ENCODE assay signal across 23 cellular contexts in genomic region chr4:27338530-27338929, GRCh38.
DNase-seq lines count a peak whose midpoint lies in the region; ATAC-seq, FAIRE-seq and TF ChIP-seq lines count a peak whose summit lies in the region.
"Had no signal": no experiment of that assay in that cellular context is flagged by ENCODE, and none has a peak within 500 bp of the region (broad histone marks: within the 10 kb centered on the region; RNA-seq: fewer than 3 reads in every experiment).

No MANE protein-coding gene starts in this region.

- TF ChIP-seq POLR2A in A549 (IDR thresholded peaks at IDR 0.05; ENCODE audit: low read length) (no peak), IMR-90 (IDR thresholded peaks at IDR 0.05; ENCODE audit: low read depth, low read length) (no peak)

- H3K4ac ChIP-seq in IMR-90 (ENCODE audit: low read depth, low read length), result no peak overlapping the region
- H3K4ac ChIP-seq in mesendoderm (ENCODE audit: low read depth, low read length), result no peak overlapping the region

- H3K56ac ChIP-seq in IMR-90 (ENCODE audit: extremely low read depth, insufficient read depth, low read length) (no peak overlapping the region), mesendoderm (ENCODE audit: low read length) (no peak overlapping the region)

- H3K4me1 ChIP-seq in A549 (no peaks in the 10 kb centered on the region), IMR-90 (ENCODE audit: control insufficient read depth, insufficient read depth, low read length) (no peaks in the 10 kb centered on the region), mesendoderm (ENCODE audit: control insufficient read depth, low read depth, low read length) (no peaks in the 10 kb centered on the region), right atrium auricular region (no peaks in the 10 kb centered on the region)

- no peak overlapping the region for H4K91ac ChIP-seq in IMR-90 (ENCODE audit: insufficient read depth, low read depth, low read length)

- POLR2A ChIA-PET in A549 (lab: Yijun Ruan, JAX), result no interaction called here
- POLR2A ChIA-PET in IMR-90 (lab: Charles Lee; ENCODE audit: unreplicated experiment), result no interaction called here

- no peak overlapping the region for H2AK5ac ChIP-seq in IMR-90 (ENCODE audit: low read depth, low read length)
- no peak overlapping the region for H2AK5ac ChIP-seq in mesendoderm (ENCODE audit: low read length)

- TF ChIP-seq RAD21 in A549 (conservative IDR thresholded peaks at IDR 0.05 in 1 of 2, IDR thresholded peaks at IDR 0.05 in 1 of 2) (no peak), IMR-90 (IDR thresholded peaks at IDR 0.05; ENCODE audit: low read length) (no peak)

- no peak for FAIRE-seq in A549 (lab: Jason Lieb, UNC)
- FAIRE-seq: A204.1, G401.6, GM12891, GM19239 had no signal

- dilution Hi-C loops in IMR-90 (cut with HindIII; ENCODE audit: low sequenced_read_pairs, unreplicated experiment), result no loop called here

- H3K9ac ChIP-seq in IMR-90 (ENCODE audit: low read depth, low read length), result no peak overlapping the region
- no peak overlapping the region for H3K9ac ChIP-seq in mesendoderm (ENCODE audit: low read length)
- H3K9ac ChIP-seq: BLaER1 treated with 17β-estradiol and CSF1 and Interleukin-3, amounts not matched to agents 10 nM and 100 nM had no signal

- ATAC-seq in A549 (no peak), IMR-90 (ENCODE audit: low read depth) (no peak)
- ATAC-seq: CD8-positive, alpha-beta T cell had no signal

- DNase-seq in A549 (ENCODE audit: low read depth in 1 of 2, low spot score in 1 of 2) (no peak), IMR-90 (no peak), mesendoderm (no peak), right atrium auricular region (ENCODE audit: low spot score) (no peak), EL (no peak), NCI-H446 treated with DMSO at 0.1 percent for 48 hours (lab: John Stamatoyannopoulos, UW) (no peak)
- DNase-seq: 8988T; AML-193; CD4-positive, alpha-beta T cell; CD8-positive, alpha-beta T cell; COR-L47; DMS 273 treated with DMSO at 0.1 percent for 48 hours; DMS153; DMS53; DMS79; DND-41; GF-D8 had no signal

- no peaks in the 10 kb centered on the region for H4K20me1 ChIP-seq in IMR-90 (ENCODE audit: insufficient read depth, low read length)
- H4K20me1 ChIP-seq: BLaER1 treated with 17β-estradiol and CSF1 and Interleukin-3, amounts not matched to agents 10 nM and 100 nM had no signal

- in situ Hi-C loops in IMR-90 (cut with MboI; ENCODE audit: low sequenced_read_pairs), result no loop called here

- H3K23ac ChIP-seq in IMR-90 (ENCODE audit: low read depth, low read length), result no peak overlapping the region
- H3K23ac ChIP-seq in mesendoderm (ENCODE audit: low read length), result no peak overlapping the region

- H3K18ac ChIP-seq in IMR-90 (ENCODE audit: low read depth, low read length) (no peak overlapping the region), mesendoderm (ENCODE audit: low read length) (no peak overlapping the region)

- CTCF ChIA-PET in A549 (lab: Yijun Ruan, JAX) (no interaction called here), IMR-90 (lab: Yijun Ruan, JAX) (no interaction called here)

- H4K5ac ChIP-seq in IMR-90 (ENCODE audit: low read depth, low read length) (no peak overlapping the region), mesendoderm (ENCODE audit: low read length) (no peak overlapping the region)

- no peak overlapping the region for H2AFZ ChIP-seq in IMR-90 (replicated peaks; ENCODE audit: low read length, poor library complexity)

- WGBS in A549 (ENCODE audit: missing lambda C conversion rate), result 29% methylated on average over 3 of the region's 3 CpGs
- no CpG with 5 or more reads among the region's 3 CpGs for WGBS in IMR-90 (ENCODE audit: extremely low coverage in 2 of 2, insufficient read length in 1 of 2), 2 experiments
- WGBS in mesendoderm (ENCODE audit: extremely low coverage, insufficient coverage, low lambda C conversion rate), result no CpG with 5 or more reads among the region's 3 CpGs

- H3K9me3 ChIP-seq in A549, result no peaks in the 10 kb centered on the region
- H3K9me3 ChIP-seq in IMR-90 (ENCODE audit: control insufficient read depth, insufficient read depth, low read length), result peaks cover 2% of the 10 kb centered on the region; the same call in 1 of the 2 replicates
- no peaks in the 10 kb centered on the region for H3K9me3 ChIP-seq in right atrium auricular region

- intact Hi-C loops in IMR-90 (cut with micrococcal nuclease), result no loop called here

- H3K4me2 ChIP-seq in A549 (no peak overlapping the region), IMR-90 (ENCODE audit: low read depth, low read length) (no peak overlapping the region), mesendoderm (ENCODE audit: low read length) (no peak overlapping the region)

- H3K4me3 ChIP-seq in A549 (no peak overlapping the region), IMR-90 (ENCODE audit: insufficient read depth, low read depth, low read length) (no peak overlapping the region), mesendoderm (ENCODE audit: low read length) (no peak overlapping the region), right atrium auricular region (no peak overlapping the region)
- H3K4me3 ChIP-seq: BLaER1 treated with 17β-estradiol and CSF1 and Interleukin-3, amounts not matched to agents 10 nM and 100 nM had no signal

- TF ChIP-seq EP300 in A549 (IDR thresholded peaks at IDR 0.05), result no peak

- H3K27ac ChIP-seq in A549 (no peak overlapping the region), IMR-90 (ENCODE audit: insufficient read depth, low read length) (no peak overlapping the region), mesendoderm (ENCODE audit: low read depth, low read length) (no peak overlapping the region), right atrium auricular region (no peak overlapping the region)
- H3K27ac ChIP-seq: BLaER1 treated with 17β-estradiol and CSF1 and Interleukin-3, amounts not matched to agents 10 nM and 100 nM; C4-2B had no signal

- no peaks in the 10 kb centered on the region for H3K27me3 ChIP-seq in IMR-90 (ENCODE audit: control insufficient read depth, insufficient read depth, low read length)
- no peaks in the 10 kb centered on the region for H3K27me3 ChIP-seq in mesendoderm (ENCODE audit: insufficient read depth, low read length, poor library complexity)
- H3K27me3 ChIP-seq in right atrium auricular region, result no peaks in the 10 kb centered on the region
- H3K27me3 ChIP-seq: BLaER1 treated with 17β-estradiol and CSF1 and Interleukin-3, amounts not matched to agents 10 nM and 100 nM had no signal

- H3K36me3 ChIP-seq in IMR-90 (ENCODE audit: control insufficient read depth, insufficient read depth, low read length) (no peaks in the 10 kb centered on the region), mesendoderm (ENCODE audit: control insufficient read depth, insufficient read depth, low read length) (no peaks in the 10 kb centered on the region), right atrium auricular region (no peaks in the 10 kb centered on the region)
- H3K36me3 ChIP-seq: BLaER1 treated with 17β-estradiol and CSF1 and Interleukin-3, amounts not matched to agents 10 nM and 100 nM had no signal

- H2BK5ac ChIP-seq in IMR-90 (ENCODE audit: low read depth, low read length, poor library complexity, severe bottlenecking), result no peak overlapping the region
- H2BK5ac ChIP-seq in mesendoderm (ENCODE audit: low read length), result no peak overlapping the region

- H4K8ac ChIP-seq in IMR-90 (ENCODE audit: low read depth in 2 of 2, low read length in 2 of 2) (no peak overlapping the region), mesendoderm (ENCODE audit: low read depth, low read length) (peak overlapping the region; percentile 5)

- BruUV-seq in IMR-90 (replicated peaks; lab: Mats Ljungman, UMichigan), result no TSS peak

- no peaks in the 10 kb centered on the region for H3K9me1 ChIP-seq in IMR-90 (ENCODE audit: insufficient read depth, low read length)

- no peak overlapping the region for H3K14ac ChIP-seq in IMR-90 (replicated peaks; ENCODE audit: low read depth, low read length)

- no peak overlapping the region for H2AK9ac ChIP-seq in IMR-90 (replicated peaks; ENCODE audit: low read depth, low read length, poor library complexity)

- H3K79me2 ChIP-seq in mesendoderm (ENCODE audit: control insufficient read depth, insufficient read depth, low read length), result no peaks in the 10 kb centered on the region

- H2BK120ac ChIP-seq in IMR-90 (ENCODE audit: low read depth, low read length), result no peak overlapping the region
- H2BK120ac ChIP-seq in mesendoderm (ENCODE audit: low read depth, low read length), result no peak overlapping the region

- TF ChIP-seq CTCF in A549 (IDR thresholded peaks at IDR 0.05) (no peak), IMR-90 (conservative IDR thresholded peaks at IDR 0.05; ENCODE audit: low read depth, low read length) (no peak), right atrium auricular region (IDR thresholded peaks at IDR 0.05) (no peak)

- no peak overlapping the region for H2BK20ac ChIP-seq in IMR-90 (ENCODE audit: low read depth, low read length)

- H2BK15ac ChIP-seq in IMR-90 (ENCODE audit: low read depth, low read length) (no peak overlapping the region), mesendoderm (replicated peaks; ENCODE audit: low read depth) (no peak overlapping the region)

- H3K79me1 ChIP-seq in IMR-90 (ENCODE audit: low read depth in 1 of 2, low read length in 2 of 2) (no peaks in the 10 kb centered on the region), mesendoderm (ENCODE audit: low read length) (no peaks in the 10 kb centered on the region)

TF ChIP-seq in A549, 52 proteins besides CTCF, POLR2A, EP300 and RAD21:
- no peak for TF ChIP-seq EHMT2 (IDR thresholded peaks at IDR 0.05; ENCODE audit: low read depth)
- TF ChIP-seq MAFK (IDR thresholded peaks at IDR 0.05; ENCODE audit: partially characterized antibody), result peak; percentile 24
- no peak for TF ChIP-seq CHD4 (IDR thresholded peaks at IDR 0.05; ENCODE audit: borderline replicate concordance)
- TF ChIP-seq RFX5 (IDR thresholded peaks at IDR 0.05), result no peak
- TF ChIP-seq MAZ (IDR thresholded peaks at IDR 0.05; ENCODE audit: borderline replicate concordance, low read depth, low read length), result no peak
- no peak for TF ChIP-seq BHLHE40 (IDR thresholded peaks at IDR 0.05; ENCODE audit: low read depth, low read length)
- no peak for TF ChIP-seq RNF2 (IDR thresholded peaks at IDR 0.05; ENCODE audit: borderline replicate concordance, low read depth)

TF ChIP-seq in IMR-90, 13 proteins besides CTCF, POLR2A, EP300 and RAD21:
- TF ChIP-seq CHD1 (IDR thresholded peaks at IDR 0.05; ENCODE audit: low read depth, low read length) (no peak), CEBPB (IDR thresholded peaks at IDR 0.05; ENCODE audit: low read depth, low read length) (no peak), MAFK (IDR thresholded peaks at IDR 0.05; ENCODE audit: low read depth, low read length) (peak; percentile 52; the same call in 1 of the 2 replicates)
TF ChIP-seq in IMR-90: peak in this region for 1.
